In genomic region chr6:90136176-90136575, GRCh38 we compare ENCODE assay signal across 20 cellular contexts.
A peak's percentile ranks its signal among the peaks of the same experiment; 100 is the strongest.
DNase-seq lines count a peak whose midpoint lies in the region; ATAC-seq and TF ChIP-seq lines count a peak whose summit lies in the region.
"Had no signal": no experiment of that assay in that cellular context is flagged by ENCODE, and none has a peak within 500 bp of the region (broad histone marks: within the 10 kb centered on the region; RNA-seq: fewer than 3 reads in every experiment).

No MANE protein-coding gene starts in this region.

- H3K4me1 Mint-ChIP-seq in stimulated activated naive CD8-positive, alpha-beta T cell treated with anti-CD3 and anti-CD28 coated beads, Interleukin-15, Interleukin-2, amounts not matched to agents 100 ng/mL and 50 ng/mL, for 24 hours (ENCODE audit: low read depth), result peaks cover 91% of the 10 kb centered on the region
- H3K4me1 Mint-ChIP-seq in activated naive CD8-positive, alpha-beta T cell treated with anti-CD3 and anti-CD28 coated beads for 36 hours, result peaks cover 73% of the 10 kb centered on the region
- H3K4me1 Mint-ChIP-seq in naive B cell, result peaks cover 68 to 85% (median 83%) of the 10 kb centered on the region in 3 donors
- H3K4me1 Mint-ChIP-seq in stimulated activated effector memory CD8-positive, alpha-beta T cell treated with anti-CD3 and anti-CD28 coated beads, Interleukin-12 subunit alpha, Interleukin-12 subunit beta, amount 100 ng/mL, for 72 hours, result peaks cover 14% of the 10 kb centered on the region

- no peak overlapping the region for H3K4me3 ChIP-seq in adrenal gland
- no peak overlapping the region for H3K4me3 ChIP-seq in right lobe of liver
- H3K4me3 ChIP-seq in thyroid gland (replicated peaks in 1 of 3), result no peak overlapping the region
- H3K4me3 ChIP-seq: GM12878, tibial artery had no signal

- peaks cover 67% of the 10 kb centered on the region for H3K36me3 Mint-ChIP-seq in stimulated activated naive CD8-positive, alpha-beta T cell treated with anti-CD3 and anti-CD28 coated beads, Interleukin-15, Interleukin-2, amounts not matched to agents 100 ng/mL and 50 ng/mL, for 24 hours (ENCODE audit: low read depth)
- peaks cover 59% of the 10 kb centered on the region for H3K36me3 Mint-ChIP-seq in activated naive CD8-positive, alpha-beta T cell treated with anti-CD3 and anti-CD28 coated beads for 36 hours
- H3K36me3 Mint-ChIP-seq in naive B cell, result peaks cover 32 to 37% of the 10 kb centered on the region in 2 donors
- H3K36me3 Mint-ChIP-seq in stimulated activated effector memory CD8-positive, alpha-beta T cell treated with anti-CD3 and anti-CD28 coated beads, Interleukin-12 subunit alpha, Interleukin-12 subunit beta, amount 100 ng/mL, for 72 hours, result no peaks in the 10 kb centered on the region
- H3K36me3 Mint-ChIP-seq: CD8-positive, alpha-beta memory T cell had no signal

- H3K27ac ChIP-seq in adrenal gland, result no peak overlapping the region
- H3K27ac ChIP-seq in right lobe of liver, result no peak overlapping the region
- H3K27ac ChIP-seq in thyroid gland, result no peak overlapping the region
- H3K27ac ChIP-seq: KMS-11, tibial artery had no signal

- H3K4me3 Mint-ChIP-seq in stimulated activated naive CD8-positive, alpha-beta T cell treated with anti-CD3 and anti-CD28 coated beads, Interleukin-15, Interleukin-2, amounts not matched to agents 100 ng/mL and 50 ng/mL, for 24 hours, result no peak overlapping the region
- peak overlapping the region; percentile 0 for H3K4me3 Mint-ChIP-seq in activated naive CD8-positive, alpha-beta T cell treated with anti-CD3 and anti-CD28 coated beads for 36 hours
- H3K4me3 Mint-ChIP-seq in naive B cell, result peak overlapping the region in 1 of 8 donors; percentile 27
- no peak overlapping the region for H3K4me3 Mint-ChIP-seq in stimulated activated effector memory CD8-positive, alpha-beta T cell treated with anti-CD3 and anti-CD28 coated beads, Interleukin-12 subunit alpha, Interleukin-12 subunit beta, amount 100 ng/mL, for 72 hours
- H3K4me3 Mint-ChIP-seq: CD8-positive, alpha-beta memory T cell; T-helper 2 cell treated with Interferon-gamma antibody and Interleukin-4, amounts not matched to agents 5 μg/mL and 100 μg/mL, for 36 hours had no signal

- H3K36me3 ChIP-seq in adrenal gland (replicated peaks in 1 of 2) (no peaks in the 10 kb centered on the region), right lobe of liver (no peaks in the 10 kb centered on the region), thyroid gland (no peaks in the 10 kb centered on the region)
- H3K36me3 ChIP-seq: tibial artery had no signal

- WGBS in adrenal gland, 4 donors, result 85 to 94% (median 92%) methylated on average over 2 of the region's 2 CpGs
- WGBS in right lobe of liver (ENCODE audit: insufficient coverage, low coverage, low lambda C conversion rate, missing lambda C conversion rate), result 85% methylated on average over 2 of the region's 2 CpGs
- 91 to 95% methylated on average over 2 of the region's 2 CpGs for WGBS in thyroid gland, 2 donors

- DNase-seq in stimulated activated naive CD8-positive, alpha-beta T cell treated with anti-CD3 and anti-CD28 coated beads, Interleukin-15, Interleukin-2, amounts not matched to agents 100 U/mL and 50 U/mL, for 24 hours, result no peak
- DNase-seq in activated naive CD8-positive, alpha-beta T cell treated with anti-CD3 and anti-CD28 coated beads for 36 hours, result no peak
- no peak for DNase-seq in naive B cell
- no peak for DNase-seq in stimulated activated effector memory CD8-positive, alpha-beta T cell treated with anti-CD3 and anti-CD28 coated beads, Interleukin-12 subunit alpha, Interleukin-12 subunit beta, amount 100 ng/mL, for 72 hours (ENCODE audit: low spot score in 2 of 2)
- no peak for DNase-seq in adrenal gland
- DNase-seq in right lobe of liver, result no peak
- no peak for DNase-seq in thyroid gland
- DNase-seq: activated CD8-positive, alpha-beta memory T cell treated with anti-CD3 and anti-CD28 coated beads for 24 hours; activated T-cell treated with anti-CD3 and anti-CD28 coated beads, Interleukin-2, amount 50 U/mL, for 48 hours; amygdala; CD8-positive, alpha-beta memory T cell; dermis blood vessel endothelial cell; GOT3; NCI-H2029; NCI-H446 treated with DMSO at 0.1 percent for 48 hours; tibial artery had no signal

- H3K27ac Mint-ChIP-seq in stimulated activated naive CD8-positive, alpha-beta T cell treated with anti-CD3 and anti-CD28 coated beads, Interleukin-15, Interleukin-2, amounts not matched to agents 100 ng/mL and 50 ng/mL, for 24 hours, result peak overlapping the region; percentile 57
- peak overlapping the region; percentile 58 for H3K27ac Mint-ChIP-seq in activated naive CD8-positive, alpha-beta T cell treated with anti-CD3 and anti-CD28 coated beads for 36 hours
- H3K27ac Mint-ChIP-seq in naive B cell, result peak overlapping the region; percentile 40 to 88 (median 79)
- no peak overlapping the region for H3K27ac Mint-ChIP-seq in stimulated activated effector memory CD8-positive, alpha-beta T cell treated with anti-CD3 and anti-CD28 coated beads, Interleukin-12 subunit alpha, Interleukin-12 subunit beta, amount 100 ng/mL, for 72 hours
- H3K27ac Mint-ChIP-seq: T-helper 2 cell treated with Interferon-gamma antibody and Interleukin-4, amounts not matched to agents 5 μg/mL and 100 μg/mL, for 36 hours had no signal

- H3K9me3 Mint-ChIP-seq in stimulated activated naive CD8-positive, alpha-beta T cell treated with anti-CD3 and anti-CD28 coated beads, Interleukin-15, Interleukin-2, amounts not matched to agents 100 ng/mL and 50 ng/mL, for 24 hours, result no peaks in the 10 kb centered on the region
- peaks cover 2% of the 10 kb centered on the region for H3K9me3 Mint-ChIP-seq in activated naive CD8-positive, alpha-beta T cell treated with anti-CD3 and anti-CD28 coated beads for 36 hours
- H3K9me3 Mint-ChIP-seq in naive B cell, result peaks cover 0 to 3% (median 0%) of the 10 kb centered on the region in 7 donors
- no peaks in the 10 kb centered on the region for H3K9me3 Mint-ChIP-seq in stimulated activated effector memory CD8-positive, alpha-beta T cell treated with anti-CD3 and anti-CD28 coated beads, Interleukin-12 subunit alpha, Interleukin-12 subunit beta, amount 100 ng/mL, for 72 hours
- H3K9me3 Mint-ChIP-seq: CD8-positive, alpha-beta memory T cell; T-helper 2 cell treated with Interferon-gamma antibody and Interleukin-4, amounts not matched to agents 5 μg/mL and 100 μg/mL, for 36 hours had no signal

- TF ChIP-seq CTCF in adrenal gland (IDR thresholded peaks at IDR 0.05), result no peak
- TF ChIP-seq CTCF in right lobe of liver (IDR thresholded peaks at IDR 0.05), result no peak
- TF ChIP-seq CTCF in thyroid gland (IDR thresholded peaks at IDR 0.05), result no peak

- H3K9me3 ChIP-seq in adrenal gland (replicated peaks in 1 of 3) (no peaks in the 10 kb centered on the region), right lobe of liver (no peaks in the 10 kb centered on the region), thyroid gland (no peaks in the 10 kb centered on the region)
- H3K9me3 ChIP-seq: tibial artery had no signal

- H3K27me3 ChIP-seq in adrenal gland (no peaks in the 10 kb centered on the region), right lobe of liver (no peaks in the 10 kb centered on the region), thyroid gland (no peaks in the 10 kb centered on the region)
- H3K27me3 ChIP-seq: tibial artery had no signal

- H3K27me3 Mint-ChIP-seq in stimulated activated naive CD8-positive, alpha-beta T cell treated with anti-CD3 and anti-CD28 coated beads, Interleukin-15, Interleukin-2, amounts not matched to agents 100 ng/mL and 50 ng/mL, for 24 hours, result no peaks in the 10 kb centered on the region
- no peaks in the 10 kb centered on the region for H3K27me3 Mint-ChIP-seq in activated naive CD8-positive, alpha-beta T cell treated with anti-CD3 and anti-CD28 coated beads for 36 hours
- no peaks in the 10 kb centered on the region for H3K27me3 Mint-ChIP-seq in naive B cell

- no peak for ATAC-seq in stimulated activated naive CD8-positive, alpha-beta T cell treated with anti-CD3 and anti-CD28 coated beads, Interleukin-15, Interleukin-2, amounts not matched to agents 100 U/mL and 50 U/mL, for 24 hours
- ATAC-seq in naive B cell (ENCODE audit: low read depth in 2 of 2) (no peak), right lobe of liver (no peak)
- no peak for ATAC-seq in stimulated activated effector memory CD8-positive, alpha-beta T cell treated with anti-CD3 and anti-CD28 coated beads, Interleukin-12 subunit alpha, Interleukin-12 subunit beta, amount 100 ng/mL, for 72 hours
- ATAC-seq: GM12878 had no signal

- intact Hi-C loops in adrenal gland (cut with DNase I), result no loop called here
- intact Hi-C loops in right lobe of liver (cut with DNase I), result no loop called here
- intact Hi-C loops in thyroid gland (cut with DNase I), result no loop called here

- no peaks in the 10 kb centered on the region for H3K4me1 ChIP-seq in adrenal gland (replicated peaks in 1 of 2)
- H3K4me1 ChIP-seq in right lobe of liver, result peaks cover 0 to 5% (median 0%) of the 10 kb centered on the region in 4 donors
- H3K4me1 ChIP-seq in thyroid gland, result no peaks in the 10 kb centered on the region

- TF ChIP-seq POLR2A in adrenal gland (IDR thresholded peaks at IDR 0.05) (no peak), right lobe of liver (IDR thresholded peaks at IDR 0.05) (no peak), thyroid gland (IDR thresholded peaks at IDR 0.05) (no peak)
